ENCODE assay signal across 11 cellular contexts in the genomic region with DNA sequence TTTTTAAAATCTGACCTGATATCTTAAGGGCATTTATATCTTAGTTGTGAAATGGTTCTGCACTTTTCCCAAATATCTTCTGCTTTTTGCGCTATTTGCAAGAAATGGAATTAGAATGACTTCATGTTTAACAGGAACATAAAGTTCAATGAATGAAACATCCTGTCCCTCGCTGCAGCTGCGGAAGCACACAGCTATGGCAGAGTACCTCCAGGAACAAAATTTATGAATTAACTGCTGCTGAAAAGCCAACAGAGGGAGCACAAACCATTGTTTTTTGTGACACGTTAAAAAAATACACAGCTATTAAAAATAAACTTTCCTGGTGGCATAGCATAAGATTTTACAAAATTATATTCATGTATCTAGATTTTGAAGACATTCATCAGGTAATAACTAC.
DNase-seq lines count a peak whose midpoint lies in the region; ATAC-seq, FAIRE-seq and TF ChIP-seq lines count a peak whose summit lies in the region.
"Had no signal": no experiment of that assay in that cellular context is flagged by ENCODE, and none has a peak within 500 bp of the region (broad histone marks: within the 10 kb centered on the region; RNA-seq: fewer than 3 reads in every experiment).

No MANE protein-coding gene starts in this region.

- peaks cover 10% of the 10 kb centered on the region for H3K36me3 Mint-ChIP-seq in activated CD4-positive, alpha-beta T cell treated with anti-CD3 and anti-CD28 coated beads for 36 hours (ENCODE audit: low read depth)
- H3K36me3 Mint-ChIP-seq: CD14-positive monocyte had no signal

- no peaks in the 10 kb centered on the region for H3K4me1 Mint-ChIP-seq in activated CD4-positive, alpha-beta T cell treated with anti-CD3 and anti-CD28 coated beads for 36 hours
- H3K4me1 Mint-ChIP-seq: CD14-positive monocyte had no signal

- intact Hi-C loops in activated CD4-positive, alpha-beta T cell treated with anti-CD3 and anti-CD28 coated beads for 36 hours (cut with DNase I, micrococcal nuclease) = loop anchor here in 1 of 2 experiments (2.0 to 10.0 kb wide), 5 partner anchors 355 to 935 kb away; no protein-coding TSS in a partner anchor
- intact Hi-C loops in breast epithelium (cut with DNase I; ENCODE audit: low total_unique reads) = no loop called here
- intact Hi-C loops in upper lobe of right lung (cut with DNase I) = no loop called here

- H3K27ac ChIP-seq in breast epithelium (no peak overlapping the region), upper lobe of right lung (no peak overlapping the region)
- H3K27ac ChIP-seq: upper lobe of left lung had no signal

- no peak overlapping the region for H3K4me3 Mint-ChIP-seq in activated CD4-positive, alpha-beta T cell treated with anti-CD3 and anti-CD28 coated beads for 36 hours
- H3K4me3 Mint-ChIP-seq: CD14-positive monocyte had no signal

- FAIRE-seq in GM19239 (lab: Jason Lieb, UNC) = no peak

- H3K27me3 ChIP-seq in breast epithelium (no peaks in the 10 kb centered on the region), kidney epithelial cell (ENCODE audit: control insufficient read depth, insufficient read depth, low read length) (no peaks in the 10 kb centered on the region), upper lobe of right lung (no peaks in the 10 kb centered on the region)
- H3K27me3 ChIP-seq: upper lobe of left lung had no signal

- POLR2A ChIA-PET in activated CD4-positive, alpha-beta T cell treated with anti-CD3 and anti-CD28 coated beads for 36 hours (lab: Charles Lee) = no interaction called here

- H3K4me1 ChIP-seq in breast epithelium = no peaks in the 10 kb centered on the region
- no peaks in the 10 kb centered on the region for H3K4me1 ChIP-seq in upper lobe of right lung
- H3K4me1 ChIP-seq: upper lobe of left lung had no signal

- no peak overlapping the region for H3K27ac Mint-ChIP-seq in activated CD4-positive, alpha-beta T cell treated with anti-CD3 and anti-CD28 coated beads for 36 hours
- H3K27ac Mint-ChIP-seq: CD14-positive monocyte had no signal

- H3K9me3 ChIP-seq in breast epithelium = peaks cover 10 to 18% of the 10 kb centered on the region in 2 donors
- no peaks in the 10 kb centered on the region for H3K9me3 ChIP-seq in upper lobe of right lung

- no peaks in the 10 kb centered on the region for H3K36me3 ChIP-seq in breast epithelium
- no peaks in the 10 kb centered on the region for H3K36me3 ChIP-seq in kidney epithelial cell (ENCODE audit: control insufficient read depth, insufficient read depth, low read length)
- no peaks in the 10 kb centered on the region for H3K36me3 ChIP-seq in upper lobe of right lung
- H3K36me3 ChIP-seq: upper lobe of left lung had no signal

- DNase-seq in activated CD4-positive, alpha-beta T cell treated with anti-CD3 and anti-CD28 coated beads for 36 hours = peak; percentile 10
- DNase-seq in activated CD4-positive, alpha-beta T cell treated with anti-CD3 and anti-CD28 coated beads for 1 hour = no peak
- DNase-seq in breast epithelium (ENCODE audit: low spot score in 2 of 2) (no peak), kidney epithelial cell (ENCODE audit: low read depth) (no peak), upper lobe of right lung (no peak), GM19239 (ENCODE audit: insufficient read length, low spot score) (no peak), NCI-H1048 (lab: John Stamatoyannopoulos, UW) (no peak)
- DNase-seq: NCI-H1436 treated with DMSO at 0.1 percent for 48 hours, upper lobe of left lung had no signal

- peaks cover 3% of the 10 kb centered on the region for H3K27me3 Mint-ChIP-seq in activated CD4-positive, alpha-beta T cell treated with anti-CD3 and anti-CD28 coated beads for 36 hours

- H3K4me3 ChIP-seq in breast epithelium = no peak overlapping the region
- H3K4me3 ChIP-seq in kidney epithelial cell (ENCODE audit: low read depth, low read length) = no peak overlapping the region
- no peak overlapping the region for H3K4me3 ChIP-seq in upper lobe of right lung
- H3K4me3 ChIP-seq: upper lobe of left lung had no signal

- H3K9me3 Mint-ChIP-seq in activated CD4-positive, alpha-beta T cell treated with anti-CD3 and anti-CD28 coated beads for 36 hours (ENCODE audit: low read depth) = peaks cover 15% of the 10 kb centered on the region

- TF ChIP-seq CTCF in breast epithelium (IDR thresholded peaks at IDR 0.05) = peak in 2 of 3 donors; percentile 42 to 48
- peak; percentile 35 for TF ChIP-seq CTCF in kidney epithelial cell (IDR thresholded peaks at IDR 0.05; ENCODE audit: insufficient read depth, low read length, poor library complexity, severe bottlenecking)
- peak; percentile 45 for TF ChIP-seq CTCF in upper lobe of right lung (IDR thresholded peaks at IDR 0.05)

- CTCF ChIA-PET in activated CD4-positive, alpha-beta T cell treated with anti-CD3 and anti-CD28 coated beads for 36 hours (lab: Charles Lee) = interaction anchor here (0.6 to 1.2 kb wide), 3 partner anchors 27 to 1159 kb away, joined by 3 to 4 read pairs (median 3); no protein-coding TSS in a partner anchor

- no peak for ATAC-seq in activated CD4-positive, alpha-beta T cell treated with anti-CD3 and anti-CD28 coated beads for 36 hours
- ATAC-seq in upper lobe of right lung = no peak
- no peak for ATAC-seq in HG02610 (IDR thresholded peaks at IDR 0.05; ENCODE audit: unreplicated experiment)

- TF ChIP-seq POLR2A in breast epithelium (IDR thresholded peaks at IDR 0.05) = no peak
